ENCODE assay signal across 26 cellular contexts in genomic region chr17:73005360-73005759, GRCh38.
DNase-seq lines count a peak whose midpoint lies in the region; ATAC-seq, FAIRE-seq and TF ChIP-seq lines count a peak whose summit lies in the region.
"Had no signal": no experiment of that assay in that cellular context is flagged by ENCODE, and none has a peak within 500 bp of the region (broad histone marks: within the 10 kb centered on the region; RNA-seq: fewer than 3 reads in every experiment).

No MANE protein-coding gene starts in this region.

- H3K4me1 ChIP-seq in endodermal cell (ENCODE audit: control insufficient read depth, insufficient read depth, low read length) (no peaks in the 10 kb centered on the region), Karpas-422 (ENCODE audit: low read length) (peaks cover 5% of the 10 kb centered on the region)
- H3K4me1 ChIP-seq: A549 had no signal

- no peaks in the 10 kb centered on the region for H3K4me1 Mint-ChIP-seq in endodermal cell
- no peaks in the 10 kb centered on the region for H3K4me1 Mint-ChIP-seq in activated naive CD4-positive, alpha-beta T cell treated with anti-CD3 and anti-CD28 coated beads, Interleukin-2, amount 10 ng/mL, durations not matched to agents 7 days and 5 days
- H3K4me1 Mint-ChIP-seq: GM23338 had no signal

- DNase-seq in Right ventricle myocardium inferior (ENCODE audit: missing footprints) (peak; percentile 43), left ventricle myocardium superior (no peak), WERI-Rb-1 (peak; percentile 1), endodermal cell (peak; percentile 27), urothelium cell line (ENCODE audit: low spot score) (no peak), Karpas-422 (no peak)
- no peak for DNase-seq in activated naive CD4-positive, alpha-beta T cell treated with anti-CD3 and anti-CD28 coated beads, Interleukin-2, amount 10 ng/mL, durations not matched to agents 7 days and 5 days
- DNase-seq: 8988T; ACHN; AML-193; BE2C; CD4-positive, alpha-beta T cell; CD8-positive, alpha-beta memory T cell; DMS 273 treated with DMSO at 0.1 percent for 48 hours; DMS79; EL; GDM1; HCEC 1CT had no signal

- no peak overlapping the region for H3K4me2 ChIP-seq in Karpas-422 (ENCODE audit: low read depth, low read length, poor library complexity, severe bottlenecking)
- H3K4me2 ChIP-seq: A549; BLaER1 treated with 17β-estradiol and CSF1 and Interleukin-3, amounts not matched to agents 10 nM and 100 nM; GM23338 had no signal

- H3K79me2 ChIP-seq in Karpas-422 (ENCODE audit: low read length), result peaks cover 77% of the 10 kb centered on the region

- H3K4me3 ChIP-seq in WERI-Rb-1 (ENCODE audit: low read depth, low read length) (no peak overlapping the region), endodermal cell (ENCODE audit: low read length) (no peak overlapping the region), Karpas-422 (ENCODE audit: low read length) (no peak overlapping the region)
- H3K4me3 ChIP-seq: A549; BLaER1 treated with 17β-estradiol and CSF1 and Interleukin-3, amounts not matched to agents 10 nM and 100 nM; GM12878; GM23338 had no signal

- H3K27me3 ChIP-seq in WERI-Rb-1 (ENCODE audit: insufficient read depth, low read depth, severe bottlenecking), result no peaks in the 10 kb centered on the region
- no peaks in the 10 kb centered on the region for H3K27me3 ChIP-seq in endodermal cell (ENCODE audit: control insufficient read depth, insufficient read depth, low read length, poor library complexity, severe bottlenecking)
- no peaks in the 10 kb centered on the region for H3K27me3 ChIP-seq in Karpas-422 (ENCODE audit: low read length)
- H3K27me3 ChIP-seq: BE2C; BLaER1 treated with 17β-estradiol and CSF1 and Interleukin-3, amounts not matched to agents 10 nM and 100 nM had no signal

- H3K9me3 ChIP-seq in WERI-Rb-1 (ENCODE audit: severe bottlenecking), result peaks cover 3% of the 10 kb centered on the region
- H3K9me3 ChIP-seq in endodermal cell (ENCODE audit: control insufficient read depth, low read length), result no peaks in the 10 kb centered on the region
- H3K9me3 ChIP-seq in Karpas-422 (ENCODE audit: low read length), result no peaks in the 10 kb centered on the region
- H3K9me3 ChIP-seq: A549; BE2C; BLaER1 treated with 17β-estradiol and CSF1 and Interleukin-3, amounts not matched to agents 10 nM and 100 nM had no signal

- no peaks in the 10 kb centered on the region for H3K36me3 ChIP-seq in WERI-Rb-1
- no peaks in the 10 kb centered on the region for H3K36me3 ChIP-seq in endodermal cell (ENCODE audit: control insufficient read depth, insufficient read depth, low read length)
- H3K36me3 ChIP-seq in Karpas-422 (ENCODE audit: insufficient read depth, low read length), result no peaks in the 10 kb centered on the region
- H3K36me3 ChIP-seq: BE2C had no signal

- H3K27ac Mint-ChIP-seq in endodermal cell, result no peak overlapping the region
- no peak overlapping the region for H3K27ac Mint-ChIP-seq in activated naive CD4-positive, alpha-beta T cell treated with anti-CD3 and anti-CD28 coated beads, Interleukin-2, amount 10 ng/mL, durations not matched to agents 7 days and 5 days
- H3K27ac Mint-ChIP-seq: CD4-positive, alpha-beta T cell; CD8-positive, alpha-beta memory T cell; GM23338 had no signal

- no peak for ATAC-seq in Right ventricle myocardium inferior
- no peak for ATAC-seq in left ventricle myocardium superior
- ATAC-seq: A549, GM12878, GM23338 had no signal

- CTCF ChIA-PET in activated naive CD4-positive, alpha-beta T cell treated with anti-CD3 and anti-CD28 coated beads, Interleukin-2, amount 10 ng/mL, durations not matched to agents 7 days and 5 days (lab: Charles Lee), result no interaction called here

- peaks cover 2% of the 10 kb centered on the region for H3K9me3 Mint-ChIP-seq in endodermal cell
- no peaks in the 10 kb centered on the region for H3K9me3 Mint-ChIP-seq in activated naive CD4-positive, alpha-beta T cell treated with anti-CD3 and anti-CD28 coated beads, Interleukin-2, amount 10 ng/mL, durations not matched to agents 7 days and 5 days
- H3K9me3 Mint-ChIP-seq: CD4-positive, alpha-beta T cell; GM23338 had no signal

- H3K4me3 Mint-ChIP-seq in endodermal cell, result no peak overlapping the region
- no peak overlapping the region for H3K4me3 Mint-ChIP-seq in activated naive CD4-positive, alpha-beta T cell treated with anti-CD3 and anti-CD28 coated beads, Interleukin-2, amount 10 ng/mL, durations not matched to agents 7 days and 5 days
- H3K4me3 Mint-ChIP-seq: CD14-positive monocyte; CD4-positive, alpha-beta T cell; CD8-positive, alpha-beta memory T cell; GM23338 had no signal

- no peak overlapping the region for H2AFZ ChIP-seq in Karpas-422 (ENCODE audit: low read length)
- H2AFZ ChIP-seq: GM23338 had no signal

- no peaks in the 10 kb centered on the region for H3K36me3 Mint-ChIP-seq in endodermal cell (ENCODE audit: low read depth)
- no peaks in the 10 kb centered on the region for H3K36me3 Mint-ChIP-seq in activated naive CD4-positive, alpha-beta T cell treated with anti-CD3 and anti-CD28 coated beads, Interleukin-2, amount 10 ng/mL, durations not matched to agents 7 days and 5 days

- 89 to 90% methylated on average over 8 of the region's 8 CpGs for WGBS in endodermal cell (ENCODE audit: insufficient coverage in 1 of 2, insufficient read length in 1 of 2), 2 experiments

- intact Hi-C loops in Right ventricle myocardium inferior (cut with DNase I), result no loop called here
- intact Hi-C loops in left ventricle myocardium superior (cut with micrococcal nuclease), result no loop called here

- H3K27me3 Mint-ChIP-seq in endodermal cell (ENCODE audit: insufficient read depth), result peaks cover 3% of the 10 kb centered on the region
- no peaks in the 10 kb centered on the region for H3K27me3 Mint-ChIP-seq in activated naive CD4-positive, alpha-beta T cell treated with anti-CD3 and anti-CD28 coated beads, Interleukin-2, amount 10 ng/mL, durations not matched to agents 7 days and 5 days
- H3K27me3 Mint-ChIP-seq: CD4-positive, alpha-beta T cell; CD8-positive, alpha-beta memory T cell had no signal

- TF ChIP-seq CTCF in WERI-Rb-1 (IDR thresholded peaks at IDR 0.05; ENCODE audit: low read depth, low read length) (no peak), endodermal cell (conservative IDR thresholded peaks at IDR 0.05) (no peak)

- no peaks in the 10 kb centered on the region for H4K20me1 ChIP-seq in Karpas-422 (ENCODE audit: insufficient read depth, low read depth, low read length)

- peak; percentile 66 for FAIRE-seq in urothelium cell line (lab: Jason Lieb, UNC)
- FAIRE-seq: A549, D721Med, GM12878, GM19239, H54 had no signal

- H3K9ac ChIP-seq in endodermal cell (ENCODE audit: extremely low read depth, low read length, poor library complexity, severe bottlenecking) (no peak overlapping the region), Karpas-422 (ENCODE audit: low read length) (no peak overlapping the region)
- H3K9ac ChIP-seq: BLaER1 treated with 17β-estradiol and CSF1 and Interleukin-3, amounts not matched to agents 10 nM and 100 nM had no signal

- H3K27ac ChIP-seq in WERI-Rb-1 (no peak overlapping the region), endodermal cell (ENCODE audit: low read depth, low read length) (no peak overlapping the region), Karpas-422 (ENCODE audit: low read length) (no peak overlapping the region)
- H3K27ac ChIP-seq: A549; BLaER1 treated with 17β-estradiol and CSF1 and Interleukin-3, amounts not matched to agents 10 nM and 100 nM had no signal

- no peaks in the 10 kb centered on the region for H3K9me2 ChIP-seq in Karpas-422 (replicated peaks; ENCODE audit: insufficient read depth, low read length)

Comparison
In these comparisons a context has a peak if more than half of its experiments do, and no peak if none do; other contexts are left out.
1. DNase-seq: peak in Right ventricle myocardium inferior (single experiment), WERI-Rb-1 (single experiment) and endodermal cell (single experiment); none in left ventricle myocardium superior (single experiment), urothelium cell line (single experiment), activated naive CD4-positive, alpha-beta T cell treated with anti-CD3 and anti-CD28 coated beads, Interleukin-2, amount 10 ng/mL, durations not matched to agents 7 days and 5 days (single experiment) and Karpas-422 (single experiment).